ENCODE assay signal across 8 cellular contexts in the genomic region with DNA sequence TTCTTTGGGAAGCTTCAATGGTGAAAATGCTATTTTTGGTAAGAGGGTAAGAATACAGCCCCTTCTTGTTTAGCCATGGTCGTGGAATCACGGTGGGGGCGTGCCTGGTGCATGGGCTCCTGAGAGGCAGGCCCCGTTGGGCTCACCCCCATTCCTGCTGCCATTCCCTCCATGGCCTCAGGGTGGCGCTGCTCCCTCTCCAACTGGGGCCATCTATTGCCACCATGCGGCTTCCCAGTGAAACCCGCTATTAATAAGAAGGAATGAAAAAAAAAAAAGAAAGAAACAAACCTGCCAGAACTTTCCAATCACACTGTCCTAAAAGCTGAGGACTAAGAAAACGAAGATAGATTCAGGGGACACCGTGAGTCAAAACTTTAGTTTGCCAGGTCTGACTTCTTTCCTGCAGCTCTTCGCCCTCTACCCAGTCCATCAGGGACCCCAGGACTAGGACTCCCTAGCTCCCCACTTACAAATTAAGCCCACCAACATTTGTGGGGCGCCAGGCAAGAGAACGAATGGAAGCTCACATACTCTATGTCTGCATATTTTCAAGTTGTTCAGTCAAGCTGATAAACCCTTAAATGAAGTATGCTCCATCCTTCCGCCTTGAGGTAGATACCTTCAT. TPM values are rescaled to one million over a fixed set of nuclear protein-coding genes. Genes with fewer than 3 reads are reported as not detected.
A peak's percentile ranks its signal among the peaks of the same experiment; 100 is the strongest.
DNase-seq lines count a peak whose midpoint lies in the region; ATAC-seq and TF ChIP-seq lines count a peak whose summit lies in the region.

No MANE protein-coding gene starts in this region.

- no peak overlapping the region for H3K4me3 ChIP-seq in GM12864 (ENCODE audit: low read depth, low read length)

- TF ChIP-seq CTCF in GM12864 (IDR thresholded peaks at IDR 0.05; ENCODE audit: low read depth, low read length, missing control alignments) = peak; percentile 97

- peak; percentile 77 for ATAC-seq in HG02981 (IDR thresholded peaks at IDR 0.05; ENCODE audit: unreplicated experiment)

- no peak for DNase-seq in GM12864 (ENCODE audit: low read depth)
- peak; percentile 55 for DNase-seq in NCI-H69 (lab: John Stamatoyannopoulos, UW)
- peak; percentile 92 to 94 for DNase-seq in activated CD4-positive, alpha-beta T cell treated with anti-CD3 and anti-CD28 coated beads, Interleukin-2, amount 50 U/mL, for 48 hours
- DNase-seq in dermis microvascular lymphatic vessel endothelial cell (ENCODE audit: low read depth in 2 of 2) = peak; percentile 32 to 72
- DNase-seq in lung microvascular endothelial cell (ENCODE audit: low read depth in 2 of 2) = peak; percentile 67 to 79
- peak; percentile 55 to 65 for DNase-seq in stimulated activated CD8-positive, alpha-beta memory T cell treated with anti-CD3 and anti-CD28 coated beads, Interleukin-15, amount 100 ng/mL, for 4 hours (ENCODE audit: low read depth in 2 of 2)
- DNase-seq in cortex of kidney (lab: John Stamatoyannopoulos, UW) = no peak

RNA-seq across cellular contexts. Expression of a gene that starts 30.6 kb away (rescaled TPM):
- 32.1 and 47.9 TPM in 2 replicates for total RNA-seq in dermis microvascular lymphatic vessel endothelial cell
- 27.5 and 48.2 TPM in 2 replicates for total RNA-seq in lung microvascular endothelial cell

Comparison
In these comparisons a context has a peak if more than half of its experiments do, and no peak if none do; other contexts are left out.
1. DNase-seq: peak in NCI-H69 (single experiment), activated CD4-positive, alpha-beta T cell treated with anti-CD3 and anti-CD28 coated beads, Interleukin-2, amount 50 U/mL, for 48 hours (2 of 2), dermis microvascular lymphatic vessel endothelial cell (2 of 2), lung microvascular endothelial cell (2 of 2) and stimulated activated CD8-positive, alpha-beta memory T cell treated with anti-CD3 and anti-CD28 coated beads, Interleukin-15, amount 100 ng/mL, for 4 hours (2 of 2); none in GM12864 (single experiment) and cortex of kidney (single experiment).